10 cellular contexts compared by ENCODE assay signal in genomic region chr3:140736863-140737460, GRCh38. TPM values are rescaled to one million over a fixed set of nuclear protein-coding genes. Genes with fewer than 3 reads are reported as not detected.
DNase-seq lines count a peak whose midpoint lies in the region; ATAC-seq and TF ChIP-seq lines count a peak whose summit lies in the region.
"Had no signal": no experiment of that assay in that cellular context is flagged by ENCODE, and none has a peak within 500 bp of the region (broad histone marks: within the 10 kb centered on the region; RNA-seq: fewer than 3 reads in every experiment).

No MANE protein-coding gene starts in this region.

- whole genome bisulfite sequencing in ovary, 3 donors = 33 to 47% (median 41%) methylated on average over 5 of the region's 5 CpGs

- H3K4me3 ChIP-seq in fibroblast of villous mesenchyme (ENCODE audit: low read depth, low read length) (no peak overlapping the region), ovary (no peak overlapping the region)

- H3K4me1 ChIP-seq in ovary (ENCODE audit: insufficient read depth) = no peaks in the 10 kb centered on the region

- H3K27ac ChIP-seq in ovary = no peak overlapping the region

- TF ChIP-seq POLR2A in ovary (IDR thresholded peaks at IDR 0.05) = no peak

- intact Hi-C loops in ovary (cut with DNase I) = loop anchor here in 1 of 4 donors (5.0 to 10.0 kb wide), 2 partner anchors 442 to 800 kb away; partner anchors contain the start of gene CLSTN2

- ATAC-seq in HG02973 (IDR thresholded peaks at IDR 0.05; ENCODE audit: unreplicated experiment) = no peak

- H3K36me3 ChIP-seq in ovary = no peaks in the 10 kb centered on the region

- peak; percentile 68 for TF ChIP-seq CTCF in fibroblast of villous mesenchyme (IDR thresholded peaks at IDR 0.05; ENCODE audit: insufficient read depth, low read depth, low read length)
- TF ChIP-seq CTCF in ovary (IDR thresholded peaks at IDR 0.05) = peak; percentile 27 to 70 (median 29)

- H3K9me3 ChIP-seq in ovary = no peaks in the 10 kb centered on the region

- DNase-seq in NCI-H2081 (lab: John Stamatoyannopoulos, UW) = peak; percentile 64 to 78
- no peak for DNase-seq in NCI-H2081 treated with DMSO at 0.1 percent for 48 hours (lab: John Stamatoyannopoulos, UW)
- peak; percentile 57 for DNase-seq in LHCN-M2 (ENCODE audit: low read depth)
- DNase-seq in SHP77 treated with DMSO at 0.1 percent for 48 hours (lab: John Stamatoyannopoulos, UW) = peak; percentile 34
- peak; percentile 55 for DNase-seq in fibroblast of villous mesenchyme (ENCODE audit: low read depth)
- DNase-seq in ovary = peak; percentile 52 to 83 (median 61)
- no peak for DNase-seq in stimulated activated naive CD4-positive, alpha-beta T cell (lab: John Stamatoyannopoulos, UW)
- DNase-seq: activated B cell treated with CpG ODN at 0.5 μM for 24 hours had no signal

- TF ChIP-seq EP300 in ovary (IDR thresholded peaks at IDR 0.05) = no peak

- H3K27me3 ChIP-seq in ovary = no peaks in the 10 kb centered on the region

RNA-seq across cellular contexts. Expression of gene TRIM42, which starts 59.1 kb away (rescaled TPM):
- total RNA-seq in LHCN-M2 (2014; rRNA removed) (not detected in 2 replicates), fibroblast of villous mesenchyme (not detected in 2 replicates), ovary (not detected)
- not detected for polyA plus RNA-seq in LHCN-M2 (2012)
- not detected for polyA plus RNA-seq in ovary
- total RNA-seq: activated B cell treated with CpG ODN at 0.5 μM for 24 hours, skeletal muscle tissue had no signal

Comparison
In these comparisons a context has a peak if more than half of its experiments do, and no peak if none do; other contexts are left out.
1. DNase-seq: peak in NCI-H2081 (2 of 2), LHCN-M2 (single experiment), SHP77 treated with DMSO at 0.1 percent for 48 hours (single experiment), fibroblast of villous mesenchyme (single experiment) and ovary (5 of 5); none in NCI-H2081 treated with DMSO at 0.1 percent for 48 hours (single experiment) and stimulated activated naive CD4-positive, alpha-beta T cell (0 of 6).